In genomic region chrX:43961699-43962098, GRCh38 we compare ENCODE assay signal across 19 cellular contexts. TPM values are rescaled to one million over a fixed set of nuclear protein-coding genes. Genes with fewer than 3 reads are reported as not detected.
A peak's percentile ranks its signal among the peaks of the same experiment; 100 is the strongest.
DNase-seq lines count a peak whose midpoint lies in the region; ATAC-seq, FAIRE-seq and TF ChIP-seq lines count a peak whose summit lies in the region.
"Had no signal": no experiment of that assay in that cellular context is flagged by ENCODE, and none has a peak within 500 bp of the region (broad histone marks: within the 10 kb centered on the region; RNA-seq: fewer than 3 reads in every experiment).

No MANE protein-coding gene starts in this region.

- H3K4me1 ChIP-seq in Karpas-422 (ENCODE audit: low read length) (no peaks in the 10 kb centered on the region), K562 (replicated peaks in 1 of 2; ENCODE audit: control insufficient read depth in 2 of 2, insufficient read depth in 2 of 2, low read length in 2 of 2) (no peaks in the 10 kb centered on the region), osteoblast (ENCODE audit: insufficient read depth, low read length) (no peaks in the 10 kb centered on the region)
- H3K4me1 ChIP-seq: ascending aorta, lower lobe of right lung, tibial artery had no signal

- H3K9ac ChIP-seq in Karpas-422 (ENCODE audit: low read length): no peak overlapping the region
- H3K9ac ChIP-seq in K562 (ENCODE audit: insufficient read depth in 1 of 2, low read depth in 2 of 2, low read length in 2 of 2): no peak overlapping the region

- TF ChIP-seq CTCF in K562 (IDR thresholded peaks at IDR 0.05 in 2 of 3, conservative IDR thresholded peaks at IDR 0.05 in 1 of 3; ENCODE audit: insufficient read depth in 2 of 3, low read depth in 1 of 3, low read length in 3 of 3) (peak in 2 of 3 experiments; percentile 32 to 34; a peak in 2 of 6 replicates), osteoblast (IDR thresholded peaks at IDR 0.05; ENCODE audit: extremely low read depth, low read depth, low read length) (peak; percentile 20)
- no peak for TF ChIP-seq CTCF in CD4-positive, alpha-beta T cell (IDR thresholded peaks at IDR 0.05)

- H3K36me3 Mint-ChIP-seq in CD4-positive, alpha-beta T cell (ENCODE audit: low read depth): no peaks in the 10 kb centered on the region
- H3K36me3 Mint-ChIP-seq: natural killer cell had no signal

- H3K36me3 ChIP-seq in Karpas-422 (ENCODE audit: insufficient read depth, low read length) (no peaks in the 10 kb centered on the region), K562 (ENCODE audit: control insufficient read depth, insufficient read depth, low read length) (no peaks in the 10 kb centered on the region), osteoblast (ENCODE audit: insufficient read depth, low read length) (no peaks in the 10 kb centered on the region)
- H3K36me3 ChIP-seq: ascending aorta, lower lobe of right lung, tibial artery had no signal

- peaks cover 9% of the 10 kb centered on the region for H3K27me3 Mint-ChIP-seq in CD4-positive, alpha-beta T cell

- no peak for TF ChIP-seq EP300 in K562 (IDR thresholded peaks at IDR 0.05; ENCODE audit: low read length)

- TF ChIP-seq RAD21 in K562 (CRISPR knock-in tag; conservative IDR thresholded peaks at IDR 0.05 in 1 of 2, IDR thresholded peaks at IDR 0.05 in 1 of 2): peak in 1 of 2 experiments; percentile 21; a peak in 1 of 4 replicates

- peaks cover 6% of the 10 kb centered on the region for H3K4me1 Mint-ChIP-seq in CD4-positive, alpha-beta T cell (ENCODE audit: low read depth)

- H3K4me2 ChIP-seq in Karpas-422 (ENCODE audit: low read depth, low read length, poor library complexity, severe bottlenecking) (no peak overlapping the region), K562 (ENCODE audit: insufficient read depth, low read length) (no peak overlapping the region), osteoblast (ENCODE audit: insufficient read depth, low read length) (no peak overlapping the region)

- no peak overlapping the region for H3K4me3 Mint-ChIP-seq in CD4-positive, alpha-beta T cell
- H3K4me3 Mint-ChIP-seq: natural killer cell had no signal

- DNase-seq in DMS53 (lab: John Stamatoyannopoulos, UW) (peak; percentile 26), DMS53 treated with DMSO at 0.1 percent for 48 hours (lab: John Stamatoyannopoulos, UW; ENCODE audit: unreplicated experiment) (no peak), Karpas-422 (peak; percentile 56), K562 (ENCODE audit: extremely low read depth in 1 of 4, low spot score in 3 of 4) (peak; percentile 6 to 15 (median 10)), osteoblast (ENCODE audit: insufficient read length, low spot score, missing footprints) (no peak), DMS114 treated with DMSO at 0.1 percent for 48 hours (lab: John Stamatoyannopoulos, UW; ENCODE audit: unreplicated experiment) (no peak)
- no peak for DNase-seq in CD4-positive, alpha-beta T cell
- DNase-seq: activated CD8-positive, alpha-beta memory T cell treated with anti-CD3 and anti-CD28 coated beads for 24 hours; COR-L47; lower lobe of right lung; MV-4-11; natural killer cell; NCI-H2171 treated with DMSO at 0.1 percent for 48 hours; stimulated activated CD4-positive, alpha-beta T cell treated with anti-CD3 and anti-CD28 coated beads, Interleukin-2, amount 100 ng/mL, for 48 hours; tibial artery had no signal

- in situ Hi-C loops in K562 (cut with MboI): loop anchor here (25.0 kb wide), 1 partner anchor 1101 kb away; no protein-coding TSS in a partner anchor

- intact Hi-C loops in K562 (cut with micrococcal nuclease): no loop called here
- intact Hi-C loops in CD4-positive, alpha-beta T cell (cut with DNase I, micrococcal nuclease): no loop called here

- no peaks in the 10 kb centered on the region for H3K9me2 ChIP-seq in Karpas-422 (replicated peaks; ENCODE audit: insufficient read depth, low read length)

- H3K27ac ChIP-seq in Karpas-422 (ENCODE audit: low read length) (no peak overlapping the region), K562 (ENCODE audit: extremely low read depth, low read depth, low read length) (no peak overlapping the region), osteoblast (ENCODE audit: low read depth, low read length) (no peak overlapping the region)
- no peak overlapping the region for H3K27ac ChIP-seq in CD4-positive, alpha-beta T cell (ENCODE audit: low read depth, low read length)
- H3K27ac ChIP-seq: ascending aorta, lower lobe of right lung, tibial artery had no signal

- no peaks in the 10 kb centered on the region for H3K27me3 ChIP-seq in Karpas-422 (ENCODE audit: low read length)
- no peaks in the 10 kb centered on the region for H3K27me3 ChIP-seq in K562 (ENCODE audit: control insufficient read depth in 2 of 2, insufficient read depth in 2 of 2, low read length in 2 of 2)
- H3K27me3 ChIP-seq in osteoblast (ENCODE audit: insufficient read depth, low read length): no peaks in the 10 kb centered on the region
- peaks cover 3% of the 10 kb centered on the region for H3K27me3 ChIP-seq in CD4-positive, alpha-beta T cell (ENCODE audit: control insufficient read depth, insufficient read depth, low read length)
- H3K27me3 ChIP-seq: ascending aorta, tibial artery had no signal

- H3K9me1 ChIP-seq in K562 (ENCODE audit: control insufficient read depth, insufficient read depth, low read length): no peaks in the 10 kb centered on the region

- WGBS in K562 (ENCODE audit: insufficient coverage, low coverage, missing lambda C conversion rate): 0% methylated on average over 2 of the region's 2 CpGs

- H3K79me2 ChIP-seq in Karpas-422 (ENCODE audit: low read length) (no peaks in the 10 kb centered on the region), K562 (ENCODE audit: control insufficient read depth, insufficient read depth, low read length) (no peaks in the 10 kb centered on the region), osteoblast (ENCODE audit: insufficient read depth, low read length) (no peaks in the 10 kb centered on the region)

- no peaks in the 10 kb centered on the region for H3K9me3 Mint-ChIP-seq in CD4-positive, alpha-beta T cell
- H3K9me3 Mint-ChIP-seq: natural killer cell had no signal

- no peak for TF ChIP-seq POLR2A in K562 (conservative IDR thresholded peaks at IDR 0.05)

- CTCF ChIA-PET in K562 (lab: Yijun Ruan, JAX; ENCODE audit: low intra/inter-chr PET ratio): interaction anchor here (0.7 kb wide), 1 partner anchor 283 kb away, joined by 3 read pairs; no protein-coding TSS in a partner anchor
- CTCF ChIA-PET in CD4-positive, alpha-beta T cell (lab: Charles Lee): interaction anchor here (0.8 to 1.5 kb wide), 3 partner anchors 12 to 282 kb away, joined by 3 to 4 read pairs (median 4); no protein-coding TSS in a partner anchor

- POLR2A ChIA-PET in K562 (lab: Yijun Ruan, JAX): no interaction called here
- POLR2A ChIA-PET in CD4-positive, alpha-beta T cell (lab: Charles Lee): no interaction called here

- H3K27ac Mint-ChIP-seq in CD4-positive, alpha-beta T cell: no peak overlapping the region
- H3K27ac Mint-ChIP-seq: natural killer cell had no signal

- no peak for FAIRE-seq in K562 (lab: Jason Lieb, UNC)

- no peak for ATAC-seq in K562
- ATAC-seq in CD4-positive, alpha-beta T cell (ENCODE audit: poor library complexity): no peak
- ATAC-seq in HG02798 (IDR thresholded peaks at IDR 0.05; ENCODE audit: poor library complexity, unreplicated experiment): no peak
- ATAC-seq: lower lobe of right lung, natural killer cell, sciatic nerve had no signal

- H2AFZ ChIP-seq in Karpas-422 (ENCODE audit: low read length): no peak overlapping the region
- H2AFZ ChIP-seq in K562 (ENCODE audit: low read depth, low read length): no peak overlapping the region
- no peak overlapping the region for H2AFZ ChIP-seq in osteoblast (ENCODE audit: low read length)

- H4K20me1 ChIP-seq in Karpas-422 (ENCODE audit: insufficient read depth, low read depth, low read length) (no peaks in the 10 kb centered on the region), K562 (replicated peaks; ENCODE audit: control insufficient read depth, insufficient read depth, low read length) (no peaks in the 10 kb centered on the region), osteoblast (ENCODE audit: insufficient read depth, low read length) (no peaks in the 10 kb centered on the region)

- peaks cover 6% of the 10 kb centered on the region for H3K9me3 ChIP-seq in Karpas-422 (ENCODE audit: low read length)
- H3K9me3 ChIP-seq in K562 (replicated peaks; ENCODE audit: control insufficient read depth, insufficient read depth, low read depth, low read length): no peaks in the 10 kb centered on the region
- no peaks in the 10 kb centered on the region for H3K9me3 ChIP-seq in osteoblast (ENCODE audit: low read depth, low read length)
- H3K9me3 ChIP-seq in CD4-positive, alpha-beta T cell (ENCODE audit: control insufficient read depth, low read length): no peaks in the 10 kb centered on the region
- H3K9me3 ChIP-seq: ascending aorta, lower lobe of right lung had no signal

- no TSS peak for BruUV-seq in K562 (replicated peaks; lab: Mats Ljungman, UMichigan)

- H3K4me3 ChIP-seq in Karpas-422 (ENCODE audit: low read length) (no peak overlapping the region), K562 (no peak overlapping the region), osteoblast (ENCODE audit: insufficient read depth, low read length) (no peak overlapping the region)
- H3K4me3 ChIP-seq: ascending aorta, lower lobe of right lung, tibial artery had no signal

TF ChIP-seq in K562, 482 proteins besides CTCF, POLR2A, EP300 and RAD21 (continues in another document):
- TF ChIP-seq RBM34 (IDR thresholded peaks at IDR 0.05; ENCODE audit: borderline replicate concordance, insufficient read depth, low read length) (no peak), ZEB2 (IDR thresholded peaks at IDR 0.05) (no peak)

RNA-seq across cellular contexts. Expression of gene NDP, which starts 11.5 kb away (rescaled TPM):
- not detected in 2 replicates for total RNA-seq in Karpas-422 (2014; rRNA removed; shearing (Covaris generic); ENCODE audit: low replicate concordance)
- not detected in 2 replicates for total RNA-seq in K562 (2011; cell fraction: chromatin; rRNA removed; ENCODE audit: low replicate concordance)
- total RNA-seq in K562 (2011; cell fraction: nucleolus; rRNA removed): not detected in 2 replicates
- total RNA-seq in K562 (2011; cell fraction: nucleoplasm; rRNA removed): not detected in 2 replicates
- not detected in 2 replicates for total RNA-seq in K562 (2014; rRNA removed)
- not detected in 2 replicates for total RNA-seq in K562 (2014; rRNA removed; fragmentation: Illumina TruSeq; extraction: Trizol)
- not detected in 2 replicates for total RNA-seq in K562 (2015; rRNA removed; fragmentation: Illumina TruSeq; extraction: Trizol)
- total RNA-seq in K562 (2021): not detected in 2 replicates
- polyA plus RNA-seq in K562 (2011; rRNA removed): not detected in 2 replicates
- not detected in 2 replicates for polyA plus RNA-seq in K562 (2011; cell fraction: cytosol; rRNA removed)
- polyA plus RNA-seq in K562 (2011; cell fraction: nucleus; rRNA removed): not detected in 2 replicates
- polyA plus RNA-seq in K562 (2012): not detected in 2 replicates
- not detected in 2 replicates for polyA plus RNA-seq in K562 (2014; fragmentation: Illumina TruSeq; extraction: Trizol)
- polyA plus RNA-seq in K562 (2014; fragmentation: Nextera tagmentation; extraction: Ambion mirVana): not detected
- not detected in 2 replicates for polyA plus RNA-seq in K562 (2014; rRNA removed)
- not detected in 2 replicates for polyA minus RNA-seq in K562 (2011; rRNA and poly(A)+ RNA removed)
- not detected in 2 replicates for polyA minus RNA-seq in K562 (2011; cell fraction: cytosol; rRNA and poly(A)+ RNA removed)
- polyA minus RNA-seq in K562 (2011; cell fraction: nucleus; rRNA and poly(A)+ RNA removed): not detected in 2 replicates
- 0.36 and 0.59 TPM in 2 replicates for total RNA-seq in osteoblast
- not detected for total RNA-seq in CD4-positive, alpha-beta T cell
- total RNA-seq: A172, ascending aorta, natural killer cell had no signal

Comparison
In these comparisons a context has a peak if more than half of its experiments do, and no peak if none do; other contexts are left out.
1. DNase-seq: peak in DMS53 (single experiment), Karpas-422 (single experiment) and K562 (4 of 4); none in DMS53 treated with DMSO at 0.1 percent for 48 hours (single experiment), osteoblast (single experiment), DMS114 treated with DMSO at 0.1 percent for 48 hours (single experiment) and CD4-positive, alpha-beta T cell (0 of 10).